In genomic region chr22:43993072-43993760, GRCh38 we compare ENCODE assay signal across 8 cellular contexts. TPM values are rescaled to one million over a fixed set of nuclear protein-coding genes. Genes with fewer than 3 reads are reported as not detected.
DNase-seq lines count a peak whose midpoint lies in the region; ATAC-seq and TF ChIP-seq lines count a peak whose summit lies in the region.

No MANE protein-coding gene starts in this region.

- POLR2A ChIA-PET in CD8-positive, alpha-beta memory T cell (lab: Charles Lee) = interaction anchor here (0.6 to 1.0 kb wide), 2 partner anchors 33 to 570 kb away, joined by 3 read pairs; no protein-coding TSS in a partner anchor

- no peak overlapping the region for H3K4me2 ChIP-seq in osteoblast (ENCODE audit: insufficient read depth, low read length)

- peak overlapping the region in 3 of 7 donors; percentile 31 to 63 (median 48) for H3K4me3 Mint-ChIP-seq in CD8-positive, alpha-beta memory T cell
- no peak overlapping the region for H3K4me3 Mint-ChIP-seq in activated T-helper 2 cell treated with anti-CD3 and anti-CD28 coated beads, Interferon-gamma antibody, Interleukin-2, Interleukin-4, amounts not matched to agents 10 μg/mL and 5 μg/mL and 100 μg/mL, durations not matched to agents 14 hours and 24 hours and 36 hours (ENCODE audit: low read depth)

- H3K27ac ChIP-seq in CD8-positive, alpha-beta memory T cell (ENCODE audit: low read depth, low read length) = no peak overlapping the region
- H3K27ac ChIP-seq in osteoblast (ENCODE audit: low read depth, low read length) = peak overlapping the region; percentile 28
- no peak overlapping the region for H3K27ac ChIP-seq in tibial nerve

- 28 to 37% methylated on average over 12 to 20 of the region's 20 CpGs for WGBS in tibial nerve, 2 donors

- H3K36me3 Mint-ChIP-seq in CD8-positive, alpha-beta memory T cell = peaks cover 5 to 86% (median 20%) of the 10 kb centered on the region in 3 donors
- peaks cover 68% of the 10 kb centered on the region for H3K36me3 Mint-ChIP-seq in activated T-helper 2 cell treated with anti-CD3 and anti-CD28 coated beads, Interferon-gamma antibody, Interleukin-2, Interleukin-4, amounts not matched to agents 10 μg/mL and 5 μg/mL and 100 μg/mL, durations not matched to agents 14 hours and 24 hours and 36 hours (ENCODE audit: low read depth)

- no peaks in the 10 kb centered on the region for H3K9me3 Mint-ChIP-seq in CD8-positive, alpha-beta memory T cell
- no peaks in the 10 kb centered on the region for H3K9me3 Mint-ChIP-seq in activated T-helper 2 cell treated with anti-CD3 and anti-CD28 coated beads, Interferon-gamma antibody, Interleukin-2, Interleukin-4, amounts not matched to agents 10 μg/mL and 5 μg/mL and 100 μg/mL, durations not matched to agents 14 hours and 24 hours and 36 hours

- DNase-seq in CD8-positive, alpha-beta memory T cell = peak; percentile 31 to 66 (median 36)
- DNase-seq in HPDE6-E6E7 (ENCODE audit: extremely low spot score) = peak; percentile 19
- DNase-seq in RKO (ENCODE audit: low spot score) = peak; percentile 54
- peak; percentile 39 for DNase-seq in activated T-helper 2 cell treated with anti-CD3 and anti-CD28 coated beads, Interferon-gamma antibody, Interleukin-2, Interleukin-4, amounts not matched to agents 10 μg/mL and 5 μg/mL and 100 μg/mL, durations not matched to agents 14 hours and 24 hours and 36 hours (ENCODE audit: low spot score)
- DNase-seq in fibroblast of villous mesenchyme (ENCODE audit: low read depth) = peak; percentile 64
- DNase-seq in osteoblast (ENCODE audit: insufficient read length, low spot score, missing footprints) = peak; percentile 97
- peak in 1 of 2 donors; percentile 60 for DNase-seq in tibial nerve (ENCODE audit: low spot score in 2 of 2)

- H3K4me1 Mint-ChIP-seq in CD8-positive, alpha-beta memory T cell = peaks cover 23 to 39% (median 35%) of the 10 kb centered on the region in 3 donors
- H3K4me1 Mint-ChIP-seq in activated T-helper 2 cell treated with anti-CD3 and anti-CD28 coated beads, Interferon-gamma antibody, Interleukin-2, Interleukin-4, amounts not matched to agents 10 μg/mL and 5 μg/mL and 100 μg/mL, durations not matched to agents 14 hours and 24 hours and 36 hours (ENCODE audit: low read depth) = peaks cover 15% of the 10 kb centered on the region

- no peak for TF ChIP-seq POLR2A in tibial nerve (IDR thresholded peaks at IDR 0.05)

- intact Hi-C loops in activated T-helper 2 cell treated with anti-CD3 and anti-CD28 coated beads, Interferon-gamma antibody, Interleukin-2, Interleukin-4, amounts not matched to agents 10 μg/mL and 5 μg/mL and 100 μg/mL, durations not matched to agents 14 hours and 24 hours and 36 hours (cut with micrococcal nuclease) = loop anchor here (1.0 kb wide), 2 partner anchors 92 to 633 kb away; no protein-coding TSS in a partner anchor

- CTCF ChIA-PET in CD8-positive, alpha-beta memory T cell (lab: Charles Lee) = interaction anchor here (0.6 to 6.1 kb wide), 33 partner anchors 9 to 743 kb away, joined by 3 to 105 read pairs (median 4); partner anchors contain the start of gene SAMM50

- H3K79me2 ChIP-seq in osteoblast (ENCODE audit: insufficient read depth, low read length) = peaks cover 4% of the 10 kb centered on the region

- no peaks in the 10 kb centered on the region for H3K27me3 Mint-ChIP-seq in CD8-positive, alpha-beta memory T cell
- no peaks in the 10 kb centered on the region for H3K27me3 Mint-ChIP-seq in activated T-helper 2 cell treated with anti-CD3 and anti-CD28 coated beads, Interferon-gamma antibody, Interleukin-2, Interleukin-4, amounts not matched to agents 10 μg/mL and 5 μg/mL and 100 μg/mL, durations not matched to agents 14 hours and 24 hours and 36 hours (ENCODE audit: low read depth)

- H3K9me3 ChIP-seq in CD8-positive, alpha-beta memory T cell (ENCODE audit: low read length) = no peaks in the 10 kb centered on the region
- H3K9me3 ChIP-seq in osteoblast (ENCODE audit: low read depth, low read length) (no peaks in the 10 kb centered on the region), tibial nerve (no peaks in the 10 kb centered on the region)

- TF ChIP-seq EP300 in tibial nerve (IDR thresholded peaks at IDR 0.05) = no peak

- peaks cover 28% of the 10 kb centered on the region for H3K36me3 ChIP-seq in CD8-positive, alpha-beta memory T cell (ENCODE audit: insufficient read depth, low read length)
- H3K36me3 ChIP-seq in osteoblast (ENCODE audit: insufficient read depth, low read length) (peaks cover 69% of the 10 kb centered on the region), tibial nerve (peaks cover 0 to 91% (median 9%) of the 10 kb centered on the region in 3 donors)

- peaks cover 17% of the 10 kb centered on the region for H3K4me1 ChIP-seq in CD8-positive, alpha-beta memory T cell (ENCODE audit: insufficient read depth, low read length)
- H3K4me1 ChIP-seq in osteoblast (ENCODE audit: insufficient read depth, low read length) (peaks cover 7% of the 10 kb centered on the region), tibial nerve (no peaks in the 10 kb centered on the region)

- no peaks in the 10 kb centered on the region for H3K27me3 ChIP-seq in CD8-positive, alpha-beta memory T cell (ENCODE audit: insufficient read depth, low read length, poor library complexity, severe bottlenecking)
- H3K27me3 ChIP-seq in osteoblast (ENCODE audit: insufficient read depth, low read length) = no peaks in the 10 kb centered on the region
- no peaks in the 10 kb centered on the region for H3K27me3 ChIP-seq in tibial nerve

- H3K4me3 ChIP-seq in CD8-positive, alpha-beta memory T cell (ENCODE audit: low read length) = no peak overlapping the region
- H3K4me3 ChIP-seq in fibroblast of villous mesenchyme (ENCODE audit: low read depth, low read length) (no peak overlapping the region), osteoblast (ENCODE audit: insufficient read depth, low read length) (no peak overlapping the region), tibial nerve (no peak overlapping the region)

- no peak overlapping the region for H2AFZ ChIP-seq in osteoblast (ENCODE audit: low read length)

- TF ChIP-seq CTCF in fibroblast of villous mesenchyme (IDR thresholded peaks at IDR 0.05; ENCODE audit: insufficient read depth, low read depth, low read length) (peak; percentile 98), osteoblast (IDR thresholded peaks at IDR 0.05; ENCODE audit: extremely low read depth, low read depth, low read length) (peak; percentile 96), tibial nerve (IDR thresholded peaks at IDR 0.05) (peak; percentile 86 to 95 (median 90))

- ATAC-seq in HG02970 (IDR thresholded peaks at IDR 0.05; ENCODE audit: low FRiP score, unreplicated experiment) = no peak

- peak overlapping the region; percentile 45 to 97 (median 78) for H3K27ac Mint-ChIP-seq in CD8-positive, alpha-beta memory T cell
- H3K27ac Mint-ChIP-seq in activated T-helper 2 cell treated with anti-CD3 and anti-CD28 coated beads, Interferon-gamma antibody, Interleukin-2, Interleukin-4, amounts not matched to agents 10 μg/mL and 5 μg/mL and 100 μg/mL, durations not matched to agents 14 hours and 24 hours and 36 hours = peak overlapping the region; percentile 0

- peaks cover 14% of the 10 kb centered on the region for H4K20me1 ChIP-seq in osteoblast (ENCODE audit: insufficient read depth, low read length)

RNA-seq across cellular contexts. Expression of gene PARVB, which starts 30.9 kb away (rescaled TPM):
- 10 to 100 TPM; 82.1 to 84.3 TPM for total RNA-seq in CD8-positive, alpha-beta memory T cell
- 6.2 TPM for polyA plus RNA-seq in CD8-positive, alpha-beta memory T cell
- 122 and 123 TPM in 2 replicates for total RNA-seq in activated T-helper 2 cell treated with anti-CD3 and anti-CD28 coated beads, Interferon-gamma antibody, Interleukin-2, Interleukin-4, amounts not matched to agents 10 μg/mL and 5 μg/mL and 100 μg/mL, durations not matched to agents 14 hours and 24 hours and 36 hours
- total RNA-seq in fibroblast of villous mesenchyme (19.0 and 30.9 TPM in 2 replicates), osteoblast (24.5 and 29.3 TPM in 2 replicates), tibial nerve (10 to 100 TPM; 33.5 to 73.5 (median 41.5) TPM)

RNA-seq across cellular contexts. Expression of gene SAMM50, which starts 38.0 kb away (rescaled TPM):
- total RNA-seq in CD8-positive, alpha-beta memory T cell = 10 to 100 TPM; 58.8 to 61.3 TPM
- polyA plus RNA-seq in CD8-positive, alpha-beta memory T cell = 67.2 TPM
- total RNA-seq in activated T-helper 2 cell treated with anti-CD3 and anti-CD28 coated beads, Interferon-gamma antibody, Interleukin-2, Interleukin-4, amounts not matched to agents 10 μg/mL and 5 μg/mL and 100 μg/mL, durations not matched to agents 14 hours and 24 hours and 36 hours = 58.6 and 59.0 TPM in 2 replicates
- total RNA-seq in fibroblast of villous mesenchyme (37.6 and 37.7 TPM in 2 replicates), osteoblast (36.6 and 41.5 TPM in 2 replicates), tibial nerve (10 to 100 TPM; 24.3 to 29.4 (median 28.1) TPM)
